Comparison of ENCODE assay signal across 21 cellular contexts in genomic region chr5:176379881-176380280, GRCh38. TPM values are rescaled to one million over a fixed set of nuclear protein-coding genes. Genes with fewer than 3 reads are reported as not detected.
DNase-seq lines count a peak whose midpoint lies in the region; ATAC-seq and TF ChIP-seq lines count a peak whose summit lies in the region.
"Had no signal": no experiment of that assay in that cellular context is flagged by ENCODE, and none has a peak within 500 bp of the region (broad histone marks: within the 10 kb centered on the region; RNA-seq: fewer than 3 reads in every experiment).

No MANE protein-coding gene starts in this region.

- no peak for TF ChIP-seq CTCF in gastrocnemius medialis (IDR thresholded peaks at IDR 0.05 in 4 of 5, conservative IDR thresholded peaks at IDR 0.05 in 1 of 5)

- peak; percentile 52 for ATAC-seq in HG03280 (IDR thresholded peaks at IDR 0.05; ENCODE audit: unreplicated experiment)
- no peak for ATAC-seq in gastrocnemius medialis
- no peak for ATAC-seq in GM18861 (IDR thresholded peaks at IDR 0.05; ENCODE audit: unreplicated experiment)
- no peak for ATAC-seq in HG03457 (IDR thresholded peaks at IDR 0.05; ENCODE audit: unreplicated experiment)
- ATAC-seq: left lung; stimulated activated naive CD8-positive, alpha-beta T cell treated with anti-CD3 and anti-CD28 coated beads, Interleukin-15, Interleukin-2, amounts not matched to agents 100 U/mL and 50 U/mL, for 24 hours had no signal

- no peaks in the 10 kb centered on the region for H3K9me3 ChIP-seq in SK-N-MC (ENCODE audit: low read depth, low read length)
- H3K9me3 ChIP-seq in gastrocnemius medialis: no peaks in the 10 kb centered on the region
- H3K9me3 ChIP-seq: left lung, ovary, upper lobe of left lung had no signal

- no peak for TF ChIP-seq POLR2A in gastrocnemius medialis (IDR thresholded peaks at IDR 0.05)

- H3K27ac ChIP-seq in SK-N-MC: peak overlapping the region; percentile 40; the same call in 1 of the 2 replicates
- H3K27ac ChIP-seq in gastrocnemius medialis: peak overlapping the region; percentile 92 to 98 (median 96)
- H3K27ac ChIP-seq: 22Rv1, C4-2B, left lung, ovary, upper lobe of left lung had no signal

- in situ Hi-C loops in gastrocnemius medialis (cut with MboI; ENCODE audit: low sequenced_read_pairs in 4 of 4): no loop called here

- H3K36me3 ChIP-seq in SK-N-MC (ENCODE audit: insufficient read depth, low read length) (peaks cover 52% of the 10 kb centered on the region), gastrocnemius medialis (peaks cover 0 to 21% of the 10 kb centered on the region in 2 donors)
- H3K36me3 ChIP-seq: ovary had no signal

- no peaks in the 10 kb centered on the region for H3K27me3 ChIP-seq in gastrocnemius medialis
- H3K27me3 ChIP-seq: left lung, ovary, upper lobe of left lung had no signal

- peaks cover 25 to 37% of the 10 kb centered on the region in 2 donors for H3K4me1 ChIP-seq in gastrocnemius medialis
- H3K4me1 ChIP-seq: left lung, upper lobe of left lung had no signal

- intact Hi-C loops in gastrocnemius medialis (cut with DNase I; ENCODE audit: low total_unique reads): loop anchor here (10.0 kb wide), 3 partner anchors 265 to 1165 kb away; partner anchors contain the start of genes TSPAN17 and ZNF346

- DNase-seq in NOMO-1 treated with DMSO at 0.1 percent for 48 hours (lab: John Stamatoyannopoulos, UW; ENCODE audit: unreplicated experiment): peak; percentile 37
- no peak for DNase-seq in NOMO-1 treated with dmso at 0.1 percent for 144 hours (lab: John Stamatoyannopoulos, UW; ENCODE audit: unreplicated experiment)
- DNase-seq in SK-N-MC (ENCODE audit: low read depth, low spot score): no peak
- DNase-seq in gastrocnemius medialis: no peak
- DNase-seq in NCI-H526 (lab: John Stamatoyannopoulos, UW): no peak
- DNase-seq: activated CD4-positive, alpha-beta memory T cell treated with anti-CD3 and anti-CD28 coated beads, Interleukin-2, amount 10 ng/mL, durations not matched to agents 7 days and 5 days; caudate nucleus; DMS53; effector CD8-positive, alpha-beta T cell; left lung; NCI-H2081; ovary; SHP77; stimulated activated naive CD8-positive, alpha-beta T cell treated with anti-CD3 and anti-CD28 coated beads, Interleukin-15, Interleukin-2, amounts not matched to agents 100 U/mL and 50 U/mL, for 24 hours; T1000; upper lobe of left lung had no signal

- H3K4me3 ChIP-seq in SK-N-MC: no peak overlapping the region
- H3K4me3 ChIP-seq in gastrocnemius medialis: no peak overlapping the region
- H3K4me3 ChIP-seq: left lung, ovary, upper lobe of left lung had no signal

- no peak overlapping the region for H3K9ac ChIP-seq in SK-N-MC (ENCODE audit: insufficient read length)

RNA-seq across cellular contexts. Expression of gene NOP16, which starts 8.5 kb away (rescaled TPM):
- 10 to 100 TPM; 21.6 to 43.5 (median 33.9) TPM for total RNA-seq in gastrocnemius medialis

RNA-seq across cellular contexts. Expression of gene HIGD2A, which starts 8.7 kb away (rescaled TPM):
- 100 to 1,000 TPM; 189 to 274 (median 229) TPM for total RNA-seq in gastrocnemius medialis

RNA-seq across cellular contexts. Expression of gene ARL10, which starts 14.6 kb away (rescaled TPM):
- 1 to 10 TPM; 1.4 to 4.7 (median 2.4) TPM for total RNA-seq in gastrocnemius medialis

RNA-seq across cellular contexts. Expression of gene KIAA1191, which starts 18.3 kb away (rescaled TPM):
- total RNA-seq in gastrocnemius medialis: 100 to 1,000 TPM in 1 of 4 donors, 10 to 100 TPM in 3; 76.3 to 174 (median 84.1) TPM

RNA-seq across cellular contexts. Expression of gene CLTB, which starts 36.5 kb away (rescaled TPM):
- 100 to 1,000 TPM; 261 to 386 (median 302) TPM for total RNA-seq in gastrocnemius medialis
